ENCODE assay signal across 8 cellular contexts in genomic region chr11:65541093-65542010, GRCh38. TPM values are rescaled to one million over a fixed set of nuclear protein-coding genes. Genes with fewer than 3 reads are reported as not detected.
DNase-seq lines count a peak whose midpoint lies in the region; ATAC-seq and TF ChIP-seq lines count a peak whose summit lies in the region.

No MANE protein-coding gene starts in this region.

- H3K36me3 ChIP-seq in gastroesophageal sphincter: peaks cover 0 to 68% of the 10 kb centered on the region in 2 donors
- H3K36me3 ChIP-seq in smooth muscle cell (ENCODE audit: low read depth): no peaks in the 10 kb centered on the region

- H3T11ph ChIP-seq in H9 (ENCODE audit: low read length): no peak overlapping the region

- H3K4me2 ChIP-seq in H9 (ENCODE audit: insufficient read depth, insufficient read length, low read length) (peak overlapping the region; percentile 73), smooth muscle cell (peak overlapping the region; percentile 83)

- no peak overlapping the region for H2BK15ac ChIP-seq in H9 (ENCODE audit: low read depth, low read length)

- H3K9ac ChIP-seq in H9 (ENCODE audit: extremely low read depth, insufficient read length, low read length) (no peak overlapping the region), smooth muscle cell (ENCODE audit: low read depth) (no peak overlapping the region)

- H3K4me1 Mint-ChIP-seq in H9: peaks cover 10 to 17% of the 10 kb centered on the region in 2 experiments

- TF ChIP-seq POLR2A in gastroesophageal sphincter (IDR thresholded peaks at IDR 0.05): no peak

- H3F3A ChIP-seq in smooth muscle cell (ENCODE audit: low read depth): peaks cover 24% of the 10 kb centered on the region

- H3K14ac ChIP-seq in H9 (ENCODE audit: insufficient read depth, low read length): no peak overlapping the region

- no peak overlapping the region for H4K5ac ChIP-seq in H9 (ENCODE audit: insufficient read length, low read depth, low read length)

- peak overlapping the region; percentile 67 to 81 for H3K4me3 Mint-ChIP-seq in H9

- no peak overlapping the region for H2BK5ac ChIP-seq in H9 (ENCODE audit: insufficient read length, low read length)

- WGBS in H9 (ENCODE audit: extremely low coverage, insufficient read length, low lambda C conversion rate): no CpG with 5 or more reads among the region's 19 CpGs
- WGBS in gastroesophageal sphincter (ENCODE audit: low coverage in 1 of 2), 2 donors: 29 to 80% methylated on average over 1 to 3 of the region's 19 CpGs
- 48% methylated on average over 19 of the region's 19 CpGs for WGBS in smooth muscle cell (ENCODE audit: low lambda C conversion rate)

- peaks cover 0 to 12% (median 10%) of the 10 kb centered on the region in 3 experiments; a peak in 6 of 7 replicates for H3K36me3 Mint-ChIP-seq in H9 (ENCODE audit: insufficient read depth in 1 of 3, low read depth in 3 of 3)

- H3K18ac ChIP-seq in H9 (ENCODE audit: insufficient read length, low read depth, low read length): no peak overlapping the region

- no peaks in the 10 kb centered on the region for H3K79me1 ChIP-seq in H9 (ENCODE audit: insufficient read depth, low read depth, low read length, poor library complexity, severe bottlenecking)

- H2BK120ac ChIP-seq in H9 (ENCODE audit: low read depth, low read length, poor library complexity, severe bottlenecking): no peak overlapping the region

- H3K9me3 ChIP-seq in H9 (ENCODE audit: control insufficient read depth, low read depth, low read length) (no peaks in the 10 kb centered on the region), gastroesophageal sphincter (no peaks in the 10 kb centered on the region), smooth muscle cell (replicated peaks; ENCODE audit: low read depth) (no peaks in the 10 kb centered on the region)

- no peaks in the 10 kb centered on the region for H3K79me2 ChIP-seq in H9 (ENCODE audit: insufficient read depth, low read length)
- H3K79me2 ChIP-seq in smooth muscle cell (ENCODE audit: low read depth): no peaks in the 10 kb centered on the region

- ATAC-seq in gastroesophageal sphincter (no peak), HG02840 (IDR thresholded peaks at IDR 0.05; ENCODE audit: low FRiP score, unreplicated experiment) (no peak)

- peaks cover 14% of the 10 kb centered on the region for H3K23me2 ChIP-seq in H9 (ENCODE audit: insufficient read length, low read depth, low read length, poor library complexity, severe bottlenecking)

- no peak overlapping the region for H3K27ac Mint-ChIP-seq in H9

- no peak overlapping the region for H3K23ac ChIP-seq in H9 (ENCODE audit: insufficient read length, low read depth, low read length)

- no peak overlapping the region for H4K8ac ChIP-seq in H9 (replicated peaks; ENCODE audit: insufficient read length, low read depth, low read length)

- no peak overlapping the region for H3K4ac ChIP-seq in H9 (ENCODE audit: low read depth, low read length)

- H4K20me1 ChIP-seq in H9 (ENCODE audit: control insufficient read depth, insufficient read depth, insufficient read length) (peaks cover 2% of the 10 kb centered on the region), smooth muscle cell (ENCODE audit: low read depth) (peaks cover 35% of the 10 kb centered on the region)

- no peak overlapping the region for H3K56ac ChIP-seq in H9 (ENCODE audit: insufficient read length, low read depth, low read length)

- H3K4me3 ChIP-seq in gastroesophageal sphincter (peak overlapping the region; percentile 20 to 57), smooth muscle cell (peak overlapping the region; percentile 51)

- no peak overlapping the region for H2AK5ac ChIP-seq in H9 (ENCODE audit: insufficient read length, low read length)

- TF ChIP-seq CTCF in H9 (conservative IDR thresholded peaks at IDR 0.05) (no peak; the same call in 2 of the 3 replicates), VCaP (conservative IDR thresholded peaks at IDR 0.05) (no peak; the same call in none of the 2 replicates), gastroesophageal sphincter (IDR thresholded peaks at IDR 0.05) (no peak), smooth muscle cell (IDR thresholded peaks at IDR 0.05; ENCODE audit: borderline replicate concordance, insufficient read depth, poor library complexity, severe bottlenecking) (no peak)

- H3K9me3 Mint-ChIP-seq in H9: peaks cover 0 to 2% of the 10 kb centered on the region in 2 experiments; a peak in 1 of 5 replicates

- no peak overlapping the region for H4K91ac ChIP-seq in H9 (ENCODE audit: insufficient read length, low read depth, low read length)

- peaks cover 59% of the 10 kb centered on the region for H3K27me3 Mint-ChIP-seq in H9 (ENCODE audit: low read depth)

- no peak overlapping the region for H2BK12ac ChIP-seq in H9 (ENCODE audit: insufficient read length, low read depth, low read length)

- DNase-seq in H9 (no peak), smooth muscle cell (lab: John Stamatoyannopoulos, UW; ENCODE audit: unreplicated experiment) (no peak), AG08396 (ENCODE audit: low spot score) (no peak)
- no peak for DNase-seq in stimulated activated CD4-positive, alpha-beta T cell treated with anti-CD3 and anti-CD28 coated beads, Interleukin-4, amount 100 ng/mL, for 4 hours
- no peak for DNase-seq in stimulated activated CD8-positive, alpha-beta memory T cell treated with anti-CD3 and anti-CD28 coated beads, Interleukin-4, amount 100 ng/mL, for 48 hours

- H2AFZ ChIP-seq in H9 (ENCODE audit: low read length) (no peak overlapping the region), smooth muscle cell (ENCODE audit: low read depth) (no peak overlapping the region)

- TF ChIP-seq EP300 in gastroesophageal sphincter (IDR thresholded peaks at IDR 0.05): no peak

- no peak overlapping the region for H3K27ac ChIP-seq in H9 (ENCODE audit: insufficient read length, low read depth, low read length)
- peak overlapping the region; percentile 98 for H3K27ac ChIP-seq in VCaP
- peak overlapping the region; percentile 31 to 97 (median 90) for H3K27ac ChIP-seq in gastroesophageal sphincter
- peak overlapping the region; percentile 48 for H3K27ac ChIP-seq in smooth muscle cell (ENCODE audit: low read depth)

- H3K4me1 ChIP-seq in H9 (ENCODE audit: insufficient read depth, low read length) (no peaks in the 10 kb centered on the region), gastroesophageal sphincter (peaks cover 0 to 49% (median 25%) of the 10 kb centered on the region in 3 donors), smooth muscle cell (ENCODE audit: low read depth) (peaks cover 11% of the 10 kb centered on the region)

- no peak overlapping the region for H2BK20ac ChIP-seq in H9 (ENCODE audit: low read depth, low read length, poor library complexity, severe bottlenecking)

- H3K27me3 ChIP-seq in H9 (ENCODE audit: insufficient read depth, low read length) (peaks cover 4% of the 10 kb centered on the region; the same call in 1 of the 2 replicates), gastroesophageal sphincter (no peaks in the 10 kb centered on the region), smooth muscle cell (ENCODE audit: low read depth) (no peaks in the 10 kb centered on the region)

RNA-seq across cellular contexts. Expression of gene SCYL1, which starts 16.5 kb away (rescaled TPM):
- 54.7 and 56.0 TPM in 2 replicates for total RNA-seq in H9 (2021)
- total RNA-seq in gastroesophageal sphincter: 10 to 100 TPM; 70.6 to 97.6 (median 89.2) TPM
- total RNA-seq in smooth muscle cell: 66.6 and 90.8 TPM in 2 replicates
- polyA plus RNA-seq in smooth muscle cell: 108 and 123 TPM in 2 replicates

RNA-seq across cellular contexts. Expression of gene LTBP3, which starts 16.8 kb away (rescaled TPM):
- total RNA-seq in H9 (2021): 10.6 and 12.1 TPM in 2 replicates
- total RNA-seq in gastroesophageal sphincter: 100 to 1,000 TPM in 3 of 4 donors, 10 to 100 TPM in 1; 90.6 to 173 (median 139) TPM
- 33.6 TPM in 2 replicates for total RNA-seq in smooth muscle cell
- 46.4 and 53.9 TPM in 2 replicates for polyA plus RNA-seq in smooth muscle cell

RNA-seq across cellular contexts. Expression of gene ZNRD2, which starts 28.9 kb away (rescaled TPM):
- total RNA-seq in H9 (2021) (43.7 and 45.8 TPM in 2 replicates), gastroesophageal sphincter (10 to 100 TPM; 38.4 to 73.5 (median 43.5) TPM), smooth muscle cell (45.9 and 55.5 TPM in 2 replicates)
- polyA plus RNA-seq in smooth muscle cell: 105 and 108 TPM in 2 replicates

RNA-seq across cellular contexts. Expression of gene FAM89B, which starts 31.0 kb away (rescaled TPM):
- total RNA-seq in H9 (2021): 20.0 and 21.7 TPM in 2 replicates
- 10 to 100 TPM; 36.6 to 68.3 (median 55.0) TPM for total RNA-seq in gastroesophageal sphincter
- total RNA-seq in smooth muscle cell: 51.4 and 63.9 TPM in 2 replicates
- 174 TPM in 2 replicates for polyA plus RNA-seq in smooth muscle cell

RNA-seq across cellular contexts. Expression of gene EHBP1L1, which starts 34.5 kb away (rescaled TPM):
- total RNA-seq in H9 (2021) (13.8 and 14.5 TPM in 2 replicates), gastroesophageal sphincter (100 to 1,000 TPM; 172 to 329 (median 202) TPM), smooth muscle cell (5.1 and 14.0 TPM in 2 replicates)
- 28.4 and 29.5 TPM in 2 replicates for polyA plus RNA-seq in smooth muscle cell
